Comparison of ENCODE assay signal across 28 cellular contexts in the genomic region with DNA sequence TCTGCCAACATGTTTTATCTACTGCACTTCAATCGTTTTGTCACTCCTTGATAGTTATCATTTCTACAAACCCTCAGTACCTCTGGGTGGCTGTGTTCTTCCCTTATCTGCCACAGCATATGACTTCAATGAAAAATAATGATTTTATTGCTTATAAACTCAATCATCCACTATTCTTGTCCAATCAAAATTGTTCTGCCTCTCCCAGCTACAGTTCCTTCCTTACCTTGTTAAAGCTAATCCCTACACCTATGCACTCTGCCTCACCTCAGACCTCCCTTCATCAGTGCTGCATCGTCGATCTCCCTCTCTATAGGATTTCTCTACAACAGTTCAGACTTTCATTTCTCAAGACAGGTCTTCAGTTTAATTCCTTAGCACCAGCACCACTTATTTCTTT. TPM values are rescaled to one million over a fixed set of nuclear protein-coding genes. Genes with fewer than 3 reads are reported as not detected.
DNase-seq lines count a peak whose midpoint lies in the region; ATAC-seq, FAIRE-seq and TF ChIP-seq lines count a peak whose summit lies in the region.
"Had no signal": no experiment of that assay in that cellular context is flagged by ENCODE, and none has a peak within 500 bp of the region (broad histone marks: within the 10 kb centered on the region; RNA-seq: fewer than 3 reads in every experiment).

No MANE protein-coding gene starts in this region.

- no TSS peak for BruUV-seq in HepG2 (replicated peaks; lab: Mats Ljungman, UMichigan)

- POLR2A ChIA-PET in HepG2 (lab: Yijun Ruan, JAX) = no interaction called here

- in situ Hi-C loops in HepG2 (cut with HindIII; ENCODE audit: extremely low pct_ligation_motif_present, low pct_unique_long_range_greater_than_20kb) = no loop called here

- no peak for DNase-seq in endodermal cell
- no peak for DNase-seq in left colon
- DNase-seq in osteoblast (ENCODE audit: insufficient read length, low spot score, missing footprints) = peak; percentile 21
- no peak for DNase-seq in HUDEP-2 (lab: John Stamatoyannopoulos, UW; ENCODE audit: unreplicated experiment in 76 of 76)
- no peak for DNase-seq in suprapubic skin (ENCODE audit: low spot score in 2 of 2)
- no peak for DNase-seq in HepG2 (ENCODE audit: low spot score)
- DNase-seq in testis = no peak
- DNase-seq: 8988T; ACHN; BE2C; C1 segment of cervical spinal cord; Caco-2; Calu3; CD4-positive, CD25-positive, alpha-beta regulatory T cell; CD8-positive, alpha-beta T cell; DMS153; DMS53; DMS79; DND-41; EL; GDM1 had no signal

- H3K36me3 Mint-ChIP-seq in endodermal cell (ENCODE audit: low read depth) = peaks cover 72% of the 10 kb centered on the region

- H3K9me3 Mint-ChIP-seq in endodermal cell = peaks cover 60% of the 10 kb centered on the region
- H3K9me3 Mint-ChIP-seq: CD8-positive, alpha-beta T cell had no signal

- peak; percentile 79 for ATAC-seq in left colon
- ATAC-seq in HepG2 = no peak
- ATAC-seq: CD8-positive, alpha-beta T cell; GM12878 had no signal

- H3K9ac ChIP-seq in endodermal cell (ENCODE audit: extremely low read depth, low read length, poor library complexity, severe bottlenecking) = no peak overlapping the region
- H3K9ac ChIP-seq in HepG2 (ENCODE audit: insufficient read depth, low read depth, low read length) = no peak overlapping the region
- H3K9ac ChIP-seq: BLaER1 had no signal

- H3K27me3 ChIP-seq in endodermal cell (ENCODE audit: control insufficient read depth, insufficient read depth, low read length, poor library complexity, severe bottlenecking) = no peaks in the 10 kb centered on the region
- no peaks in the 10 kb centered on the region for H3K27me3 ChIP-seq in osteoblast (ENCODE audit: insufficient read depth, low read length)
- no peaks in the 10 kb centered on the region for H3K27me3 ChIP-seq in suprapubic skin
- H3K27me3 ChIP-seq in HepG2 (ENCODE audit: control insufficient read depth in 1 of 2, insufficient read depth in 2 of 2, low read length in 2 of 2) = no peaks in the 10 kb centered on the region
- H3K27me3 ChIP-seq in testis = no peaks in the 10 kb centered on the region
- H3K27me3 ChIP-seq: BE2C, BLaER1 had no signal

- no peak for FAIRE-seq in HepG2 (lab: Jason Lieb, UNC)
- FAIRE-seq: A204.1, D721Med, GM12878, GM12892, GM18507 had no signal

- H3K4me3 ChIP-seq in endodermal cell (ENCODE audit: low read length) (peak overlapping the region; percentile 14), osteoblast (ENCODE audit: insufficient read depth, low read length) (no peak overlapping the region), suprapubic skin (no peak overlapping the region), HepG2 (replicated peaks in 1 of 3; ENCODE audit: insufficient read depth in 1 of 3, low read depth in 2 of 3, low read length in 3 of 3) (no peak overlapping the region), testis (no peak overlapping the region)
- H3K4me3 ChIP-seq: BLaER1, GM12878 had no signal

- intact Hi-C loops in left colon (cut with DNase I, micrococcal nuclease) (no loop called here), HepG2 (cut with micrococcal nuclease; ENCODE audit: unreplicated experiment) (no loop called here), testis (cut with DNase I; ENCODE audit: low total_unique reads) (no loop called here)

- TF ChIP-seq CTCF in endodermal cell (conservative IDR thresholded peaks at IDR 0.05) (no peak), osteoblast (IDR thresholded peaks at IDR 0.05; ENCODE audit: extremely low read depth, low read depth, low read length) (no peak), suprapubic skin (IDR thresholded peaks at IDR 0.05) (no peak), HepG2 (CRISPR knock-in tag; IDR thresholded peaks at IDR 0.05) (no peak), testis (IDR thresholded peaks at IDR 0.05) (no peak)

- no peaks in the 10 kb centered on the region for H4K20me1 ChIP-seq in osteoblast (ENCODE audit: insufficient read depth, low read length)
- H4K20me1 ChIP-seq in HepG2 (ENCODE audit: insufficient read depth, low read length) = no peaks in the 10 kb centered on the region
- H4K20me1 ChIP-seq: BLaER1 had no signal

- no peak overlapping the region for H3K4me3 Mint-ChIP-seq in endodermal cell
- H3K4me3 Mint-ChIP-seq: CD14-positive monocyte; CD4-positive, CD25-positive, alpha-beta regulatory T cell; CD8-positive, alpha-beta T cell had no signal

- H3K4me1 ChIP-seq in endodermal cell (ENCODE audit: control insufficient read depth, insufficient read depth, low read length) (no peaks in the 10 kb centered on the region), osteoblast (ENCODE audit: insufficient read depth, low read length) (peaks cover 17% of the 10 kb centered on the region), suprapubic skin (no peaks in the 10 kb centered on the region), HepG2 (ENCODE audit: insufficient read depth, low read length) (no peaks in the 10 kb centered on the region), testis (no peaks in the 10 kb centered on the region)

- H3K9me3 ChIP-seq in endodermal cell (ENCODE audit: control insufficient read depth, low read length) (peaks cover 21% of the 10 kb centered on the region), osteoblast (ENCODE audit: low read depth, low read length) (no peaks in the 10 kb centered on the region), suprapubic skin (no peaks in the 10 kb centered on the region), HepG2 (ENCODE audit: low read length) (no peaks in the 10 kb centered on the region), testis (no peaks in the 10 kb centered on the region)
- H3K9me3 ChIP-seq: BE2C, Caco-2 had no signal

- no peak overlapping the region for H3K4me2 ChIP-seq in osteoblast (ENCODE audit: insufficient read depth, low read length)
- H3K4me2 ChIP-seq in HepG2 (ENCODE audit: low read depth, low read length) = no peak overlapping the region
- H3K4me2 ChIP-seq: BLaER1 had no signal

- H3K79me2 ChIP-seq in osteoblast (ENCODE audit: insufficient read depth, low read length) = no peaks in the 10 kb centered on the region
- H3K79me2 ChIP-seq in HepG2 (ENCODE audit: insufficient read depth, low read length) = no peaks in the 10 kb centered on the region

- H3K27ac ChIP-seq in endodermal cell (ENCODE audit: low read depth, low read length) (no peak overlapping the region), osteoblast (ENCODE audit: low read depth, low read length) (no peak overlapping the region), suprapubic skin (no peak overlapping the region), HepG2 (ENCODE audit: extremely low read length, insufficient read depth, low read length) (no peak overlapping the region), testis (no peak overlapping the region)
- H3K27ac ChIP-seq: BLaER1 had no signal

- H3K27ac Mint-ChIP-seq in endodermal cell = no peak overlapping the region
- H3K27ac Mint-ChIP-seq: CD4-positive, CD25-positive, alpha-beta regulatory T cell; CD8-positive, alpha-beta T cell had no signal

- TF ChIP-seq POLR2A in suprapubic skin (IDR thresholded peaks at IDR 0.05) (no peak), HepG2 (IDR thresholded peaks at IDR 0.05; ENCODE audit: insufficient read depth in 1 of 2, low read depth in 2 of 2, low read length in 2 of 2) (no peak), testis (IDR thresholded peaks at IDR 0.05) (no peak)

- TF ChIP-seq RAD21 in HepG2 (CRISPR knock-in tag; IDR thresholded peaks at IDR 0.05) = no peak

- no peaks in the 10 kb centered on the region for H3K27me3 Mint-ChIP-seq in endodermal cell (ENCODE audit: insufficient read depth)
- H3K27me3 Mint-ChIP-seq: CD4-positive, CD25-positive, alpha-beta regulatory T cell had no signal

- 93 to 100% methylated on average over 3 of the region's 3 CpGs for WGBS in endodermal cell (ENCODE audit: insufficient coverage in 1 of 2, insufficient read length in 1 of 2), 2 experiments
- WGBS in suprapubic skin = 88% methylated on average over 3 of the region's 3 CpGs
- WGBS in HepG2 (ENCODE audit: low lambda C conversion rate) = 93% methylated on average over 3 of the region's 3 CpGs
- 85 to 94% methylated on average over 3 of the region's 3 CpGs for WGBS in testis, 2 donors

- CTCF ChIA-PET in HepG2 (lab: Yijun Ruan, JAX; ENCODE audit: low intra/inter-chr PET ratio, low total read pairs) = no interaction called here

- H3K36me3 ChIP-seq in endodermal cell (ENCODE audit: control insufficient read depth, insufficient read depth, low read length) = peaks cover 21% of the 10 kb centered on the region
- H3K36me3 ChIP-seq in osteoblast (ENCODE audit: insufficient read depth, low read length) = no peaks in the 10 kb centered on the region
- H3K36me3 ChIP-seq in suprapubic skin = peaks cover 17% of the 10 kb centered on the region
- no peaks in the 10 kb centered on the region for H3K36me3 ChIP-seq in HepG2 (replicated peaks in 1 of 2; ENCODE audit: control insufficient read depth in 1 of 2, insufficient read depth in 2 of 2, low read length in 2 of 2)
- H3K36me3 ChIP-seq in testis (ENCODE audit: low read depth, missing control alignments) = no peaks in the 10 kb centered on the region

- TF ChIP-seq EP300 in suprapubic skin (IDR thresholded peaks at IDR 0.05) (no peak), HepG2 (IDR thresholded peaks at IDR 0.05; ENCODE audit: low read depth in 2 of 2, low read length in 2 of 2) (no peak), HepG2 (CRISPR knock-in tag; IDR thresholded peaks at IDR 0.05; ENCODE audit: borderline replicate concordance) (no peak)

- H3K4me1 Mint-ChIP-seq in endodermal cell = peaks cover 5% of the 10 kb centered on the region

- no peak overlapping the region for H2AFZ ChIP-seq in osteoblast (ENCODE audit: low read length)
- no peak overlapping the region for H2AFZ ChIP-seq in HepG2 (ENCODE audit: low read length)

RNA-seq across cellular contexts. Expression of a gene that starts 58.8 kb away (rescaled TPM):
- total RNA-seq in endodermal cell (100 to 1,000 TPM; 101 to 170 TPM), left colon (10 to 100 TPM; 33.7 to 46.8 TPM), osteoblast (50.3 and 54.8 TPM in 2 replicates), suprapubic skin (10 to 100 TPM; 30.8 to 55.4 (median 35.9) TPM), HepG2 (2016; rRNA removed; fragmentation: Illumina TruSeq; extraction: Trizol) (70.7 and 73.5 TPM in 2 replicates), testis (10 to 100 TPM; 41.7 to 83.0 TPM)
- 70.5 TPM for polyA plus RNA-seq in endodermal cell (2013, experiment 1 of 2)
- 68.6 TPM for polyA plus RNA-seq in endodermal cell (2013, experiment 2 of 2)
- 23.3 and 24.8 TPM in 2 replicates for total RNA-seq in HepG2 (2016; cell fraction: cytosol; rRNA removed; fragmentation: Illumina TruSeq; extraction: Trizol; ENCODE audit: low read depth)
- 71.8 and 82.3 TPM in 2 replicates for total RNA-seq in HepG2 (2016; cell fraction: insoluble cytoplasmic fraction; rRNA removed; fragmentation: Illumina TruSeq; extraction: Trizol)
- 48.8 and 50.7 TPM in 2 replicates for total RNA-seq in HepG2 (2016; cell fraction: membrane; rRNA removed; fragmentation: Illumina TruSeq; extraction: Trizol)
- total RNA-seq in HepG2 (2016; cell fraction: nucleus; rRNA removed; fragmentation: Illumina TruSeq; extraction: Trizol) = 69.6 and 71.8 TPM in 2 replicates
- polyA plus RNA-seq in HepG2 (2011; rRNA removed) (23.6 and 32.6 TPM in 2 replicates), testis (ENCODE audit: insufficient read depth, low read depth, low replicate concordance) (71.3 TPM)
- 13.5 and 35.1 TPM in 2 replicates for polyA plus RNA-seq in HepG2 (2011; cell fraction: cytosol; rRNA removed)
- polyA plus RNA-seq in HepG2 (2011; cell fraction: nucleus; rRNA removed) = 6.4 and 8.1 TPM in 2 replicates
- 42.3 and 62.7 TPM in 2 replicates for polyA plus RNA-seq in HepG2 (2012)
- 21.8 and 24.7 TPM in 2 replicates for polyA plus RNA-seq in HepG2 (2016; cell fraction: cytosol; fragmentation: Illumina TruSeq; extraction: Trizol; ENCODE audit: low read depth)
- polyA plus RNA-seq in HepG2 (2016; cell fraction: insoluble cytoplasmic fraction; fragmentation: Illumina TruSeq; extraction: Trizol; ENCODE audit: low read depth) = 64.7 and 68.9 TPM in 2 replicates
- polyA plus RNA-seq in HepG2 (2016; cell fraction: membrane; fragmentation: Illumina TruSeq; extraction: Trizol; ENCODE audit: low read depth) = 36.0 and 38.8 TPM in 2 replicates
- 94.5 and 96.3 TPM in 2 replicates for polyA plus RNA-seq in HepG2 (2016; cell fraction: nucleus; fragmentation: Illumina TruSeq; extraction: Trizol; ENCODE audit: insufficient read depth, low read depth)
- polyA minus RNA-seq in HepG2 (2011; rRNA and poly(A)+ RNA removed; ENCODE audit: low replicate concordance) = 10.4 and 16.5 TPM in 2 replicates
- polyA minus RNA-seq in HepG2 (2011; cell fraction: cytosol; rRNA and poly(A)+ RNA removed) = 14.5 and 18.5 TPM in 2 replicates
- polyA minus RNA-seq in HepG2 (2011; cell fraction: nucleus; rRNA and poly(A)+ RNA removed) = 45.0 and 45.2 TPM in 2 replicates
